Comparison of ENCODE assay signal across 1 cellular context in the genomic region with DNA sequence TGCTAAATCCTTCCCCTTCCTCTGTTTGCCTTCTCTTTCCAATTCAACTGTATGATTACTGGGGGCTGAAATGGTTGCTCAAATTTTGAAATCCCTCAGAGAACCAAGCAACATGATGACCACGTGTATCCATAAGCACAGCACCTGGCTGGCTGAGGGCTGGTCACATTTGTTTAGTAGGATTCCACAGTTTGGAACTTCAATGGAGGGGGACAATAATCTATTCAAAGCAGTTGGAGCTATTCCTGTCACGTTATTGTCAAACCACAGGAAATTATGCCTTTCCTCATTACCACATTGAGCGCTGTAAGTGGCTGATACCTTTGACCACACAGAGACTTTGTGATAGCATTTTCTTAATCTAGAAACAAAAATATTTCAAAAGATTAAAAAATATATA.
TF ChIP-seq lines count a peak whose summit lies in the region.

No MANE protein-coding gene starts in this region.

TF ChIP-seq in GM12878, 131 proteins besides CTCF, POLR2A, EP300 and RAD21 (continued from another document and continues in another):
- peak; percentile 64 for TF ChIP-seq MTA2 (IDR thresholded peaks at IDR 0.05; ENCODE audit: low read depth)
- no peak for TF ChIP-seq MYB (IDR thresholded peaks at IDR 0.05; ENCODE audit: borderline replicate concordance, low read depth, low read length)
- TF ChIP-seq NFYA (IDR thresholded peaks at IDR 0.05; ENCODE audit: borderline replicate concordance, low read depth, low read length): no peak
- TF ChIP-seq LARP7 (IDR thresholded peaks at IDR 0.05): no peak
- TF ChIP-seq ZZZ3 (IDR thresholded peaks at IDR 0.05; ENCODE audit: control insufficient read depth, insufficient read length, low read depth): no peak
- no peak for TF ChIP-seq SUPT20H (IDR thresholded peaks at IDR 0.05; ENCODE audit: borderline replicate concordance, control insufficient read depth, low read depth, low read length)
- TF ChIP-seq, protein P1, sequence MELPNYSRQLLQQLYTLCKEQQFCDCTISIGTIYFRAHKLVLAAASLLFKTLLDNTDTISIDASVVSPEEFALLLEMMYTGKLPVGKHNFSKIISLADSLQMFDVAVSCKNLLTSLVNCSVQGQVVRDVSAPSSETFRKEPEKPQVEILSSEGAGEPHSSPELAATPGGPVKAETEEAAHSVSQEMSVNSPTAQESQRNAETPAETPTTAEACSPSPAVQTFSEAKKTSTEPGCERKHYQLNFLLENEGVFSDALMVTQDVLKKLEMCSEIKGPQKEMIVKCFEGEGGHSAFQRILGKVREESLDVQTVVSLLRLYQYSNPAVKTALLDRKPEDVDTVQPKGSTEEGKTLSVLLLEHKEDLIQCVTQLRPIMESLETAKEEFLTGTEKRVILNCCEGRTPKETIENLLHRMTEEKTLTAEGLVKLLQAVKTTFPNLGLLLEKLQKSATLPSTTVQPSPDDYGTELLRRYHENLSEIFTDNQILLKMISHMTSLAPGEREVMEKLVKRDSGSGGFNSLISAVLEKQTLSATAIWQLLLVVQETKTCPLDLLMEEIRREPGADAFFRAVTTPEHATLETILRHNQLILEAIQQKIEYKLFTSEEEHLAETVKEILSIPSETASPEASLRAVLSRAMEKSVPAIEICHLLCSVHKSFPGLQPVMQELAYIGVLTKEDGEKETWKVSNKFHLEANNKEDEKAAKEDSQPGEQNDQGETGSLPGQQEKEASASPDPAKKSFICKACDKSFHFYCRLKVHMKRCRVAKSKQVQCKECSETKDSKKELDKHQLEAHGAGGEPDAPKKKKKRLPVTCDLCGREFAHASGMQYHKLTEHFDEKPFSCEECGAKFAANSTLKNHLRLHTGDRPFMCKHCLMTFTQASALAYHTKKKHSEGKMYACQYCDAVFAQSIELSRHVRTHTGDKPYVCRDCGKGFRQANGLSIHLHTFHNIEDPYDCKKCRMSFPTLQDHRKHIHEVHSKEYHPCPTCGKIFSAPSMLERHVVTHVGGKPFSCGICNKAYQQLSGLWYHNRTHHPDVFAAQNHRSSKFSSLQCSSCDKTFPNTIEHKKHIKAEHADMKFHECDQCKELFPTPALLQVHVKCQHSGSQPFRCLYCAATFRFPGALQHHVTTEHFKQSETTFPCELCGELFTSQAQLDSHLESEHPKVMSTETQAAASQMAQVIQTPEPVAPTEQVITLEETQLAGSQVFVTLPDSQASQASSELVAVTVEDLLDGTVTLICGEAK (IDR thresholded peaks at IDR 0.05; ENCODE audit: borderline replicate concordance): no peak
- TF ChIP-seq TCF7 (IDR thresholded peaks at IDR 0.05; ENCODE audit: borderline replicate concordance): no peak
- no peak for TF ChIP-seq CHD4 (IDR thresholded peaks at IDR 0.05)
- TF ChIP-seq, protein P2, sequence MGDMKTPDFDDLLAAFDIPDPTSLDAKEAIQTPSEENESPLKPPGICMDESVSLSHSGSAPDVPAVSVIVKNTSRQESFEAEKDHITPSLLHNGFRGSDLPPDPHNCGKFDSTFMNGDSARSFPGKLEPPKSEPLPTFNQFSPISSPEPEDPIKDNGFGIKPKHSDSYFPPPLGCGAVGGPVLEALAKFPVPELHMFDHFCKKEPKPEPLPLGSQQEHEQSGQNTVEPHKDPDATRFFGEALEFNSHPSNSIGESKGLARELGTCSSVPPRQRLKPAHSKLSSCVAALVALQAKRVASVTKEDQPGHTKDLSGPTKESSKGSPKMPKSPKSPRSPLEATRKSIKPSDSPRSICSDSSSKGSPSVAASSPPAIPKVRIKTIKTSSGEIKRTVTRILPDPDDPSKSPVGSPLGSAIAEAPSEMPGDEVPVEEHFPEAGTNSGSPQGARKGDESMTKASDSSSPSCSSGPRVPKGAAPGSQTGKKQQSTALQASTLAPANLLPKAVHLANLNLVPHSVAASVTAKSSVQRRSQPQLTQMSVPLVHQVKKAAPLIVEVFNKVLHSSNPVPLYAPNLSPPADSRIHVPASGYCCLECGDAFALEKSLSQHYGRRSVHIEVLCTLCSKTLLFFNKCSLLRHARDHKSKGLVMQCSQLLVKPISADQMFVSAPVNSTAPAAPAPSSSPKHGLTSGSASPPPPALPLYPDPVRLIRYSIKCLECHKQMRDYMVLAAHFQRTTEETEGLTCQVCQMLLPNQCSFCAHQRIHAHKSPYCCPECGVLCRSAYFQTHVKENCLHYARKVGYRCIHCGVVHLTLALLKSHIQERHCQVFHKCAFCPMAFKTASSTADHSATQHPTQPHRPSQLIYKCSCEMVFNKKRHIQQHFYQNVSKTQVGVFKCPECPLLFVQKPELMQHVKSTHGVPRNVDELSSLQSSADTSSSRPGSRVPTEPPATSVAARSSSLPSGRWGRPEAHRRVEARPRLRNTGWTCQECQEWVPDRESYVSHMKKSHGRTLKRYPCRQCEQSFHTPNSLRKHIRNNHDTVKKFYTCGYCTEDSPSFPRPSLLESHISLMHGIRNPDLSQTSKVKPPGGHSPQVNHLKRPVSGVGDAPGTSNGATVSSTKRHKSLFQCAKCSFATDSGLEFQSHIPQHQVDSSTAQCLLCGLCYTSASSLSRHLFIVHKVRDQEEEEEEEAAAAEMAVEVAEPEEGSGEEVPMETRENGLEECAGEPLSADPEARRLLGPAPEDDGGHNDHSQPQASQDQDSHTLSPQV (IDR thresholded peaks at IDR 0.05): no peak
- TF ChIP-seq SREBF1 (IDR thresholded peaks at IDR 0.05; ENCODE audit: low read length): no peak
- TF ChIP-seq BCL11A (IDR thresholded peaks at IDR 0.05; ENCODE audit: low read depth, low read length): no peak
- TF ChIP-seq NR2C2 (IDR thresholded peaks at IDR 0.05; ENCODE audit: borderline replicate concordance, control insufficient read depth, insufficient read length, low read depth): no peak
- TF ChIP-seq KLF5 (IDR thresholded peaks at IDR 0.05; ENCODE audit: partially characterized antibody): no peak
- no peak for TF ChIP-seq CREB1 (IDR thresholded peaks at IDR 0.05; ENCODE audit: low read depth)
- TF ChIP-seq CREM (IDR thresholded peaks at IDR 0.05; ENCODE audit: low read depth): no peak
- 0 out of 2 replicates have a peak, but pooled peaks have one; percentile 40 for TF ChIP-seq CBFB (IDR thresholded peaks at IDR 0.05; ENCODE audit: low read depth)
- TF ChIP-seq, protein P3, sequence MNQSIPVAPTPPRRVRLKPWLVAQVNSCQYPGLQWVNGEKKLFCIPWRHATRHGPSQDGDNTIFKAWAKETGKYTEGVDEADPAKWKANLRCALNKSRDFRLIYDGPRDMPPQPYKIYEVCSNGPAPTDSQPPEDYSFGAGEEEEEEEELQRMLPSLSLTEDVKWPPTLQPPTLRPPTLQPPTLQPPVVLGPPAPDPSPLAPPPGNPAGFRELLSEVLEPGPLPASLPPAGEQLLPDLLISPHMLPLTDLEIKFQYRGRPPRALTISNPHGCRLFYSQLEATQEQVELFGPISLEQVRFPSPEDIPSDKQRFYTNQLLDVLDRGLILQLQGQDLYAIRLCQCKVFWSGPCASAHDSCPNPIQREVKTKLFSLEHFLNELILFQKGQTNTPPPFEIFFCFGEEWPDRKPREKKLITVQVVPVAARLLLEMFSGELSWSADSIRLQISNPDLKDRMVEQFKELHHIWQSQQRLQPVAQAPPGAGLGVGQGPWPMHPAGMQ (IDR thresholded peaks at IDR 0.05; ENCODE audit: borderline replicate concordance): no peak
- TF ChIP-seq, protein P4, sequence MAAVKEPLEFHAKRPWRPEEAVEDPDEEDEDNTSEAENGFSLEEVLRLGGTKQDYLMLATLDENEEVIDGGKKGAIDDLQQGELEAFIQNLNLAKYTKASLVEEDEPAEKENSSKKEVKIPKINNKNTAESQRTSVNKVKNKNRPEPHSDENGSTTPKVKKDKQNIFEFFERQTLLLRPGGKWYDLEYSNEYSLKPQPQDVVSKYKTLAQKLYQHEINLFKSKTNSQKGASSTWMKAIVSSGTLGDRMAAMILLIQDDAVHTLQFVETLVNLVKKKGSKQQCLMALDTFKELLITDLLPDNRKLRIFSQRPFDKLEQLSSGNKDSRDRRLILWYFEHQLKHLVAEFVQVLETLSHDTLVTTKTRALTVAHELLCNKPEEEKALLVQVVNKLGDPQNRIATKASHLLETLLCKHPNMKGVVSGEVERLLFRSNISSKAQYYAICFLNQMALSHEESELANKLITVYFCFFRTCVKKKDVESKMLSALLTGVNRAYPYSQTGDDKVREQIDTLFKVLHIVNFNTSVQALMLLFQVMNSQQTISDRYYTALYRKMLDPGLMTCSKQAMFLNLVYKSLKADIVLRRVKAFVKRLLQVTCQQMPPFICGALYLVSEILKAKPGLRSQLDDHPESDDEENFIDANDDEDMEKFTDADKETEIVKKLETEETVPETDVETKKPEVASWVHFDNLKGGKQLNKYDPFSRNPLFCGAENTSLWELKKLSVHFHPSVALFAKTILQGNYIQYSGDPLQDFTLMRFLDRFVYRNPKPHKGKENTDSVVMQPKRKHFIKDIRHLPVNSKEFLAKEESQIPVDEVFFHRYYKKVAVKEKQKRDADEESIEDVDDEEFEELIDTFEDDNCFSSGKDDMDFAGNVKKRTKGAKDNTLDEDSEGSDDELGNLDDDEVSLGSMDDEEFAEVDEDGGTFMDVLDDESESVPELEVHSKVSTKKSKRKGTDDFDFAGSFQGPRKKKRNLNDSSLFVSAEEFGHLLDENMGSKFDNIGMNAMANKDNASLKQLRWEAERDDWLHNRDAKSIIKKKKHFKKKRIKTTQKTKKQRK (IDR thresholded peaks at IDR 0.05; ENCODE audit: low read depth, low read length): no peak
- TF ChIP-seq CHD2 (IDR thresholded peaks at IDR 0.05; ENCODE audit: borderline replicate concordance, low read depth, low read length): no peak
- TF ChIP-seq TAF1 (IDR thresholded peaks at IDR 0.05; ENCODE audit: borderline replicate concordance, low read depth, low read length): no peak
- TF ChIP-seq, protein P5, sequence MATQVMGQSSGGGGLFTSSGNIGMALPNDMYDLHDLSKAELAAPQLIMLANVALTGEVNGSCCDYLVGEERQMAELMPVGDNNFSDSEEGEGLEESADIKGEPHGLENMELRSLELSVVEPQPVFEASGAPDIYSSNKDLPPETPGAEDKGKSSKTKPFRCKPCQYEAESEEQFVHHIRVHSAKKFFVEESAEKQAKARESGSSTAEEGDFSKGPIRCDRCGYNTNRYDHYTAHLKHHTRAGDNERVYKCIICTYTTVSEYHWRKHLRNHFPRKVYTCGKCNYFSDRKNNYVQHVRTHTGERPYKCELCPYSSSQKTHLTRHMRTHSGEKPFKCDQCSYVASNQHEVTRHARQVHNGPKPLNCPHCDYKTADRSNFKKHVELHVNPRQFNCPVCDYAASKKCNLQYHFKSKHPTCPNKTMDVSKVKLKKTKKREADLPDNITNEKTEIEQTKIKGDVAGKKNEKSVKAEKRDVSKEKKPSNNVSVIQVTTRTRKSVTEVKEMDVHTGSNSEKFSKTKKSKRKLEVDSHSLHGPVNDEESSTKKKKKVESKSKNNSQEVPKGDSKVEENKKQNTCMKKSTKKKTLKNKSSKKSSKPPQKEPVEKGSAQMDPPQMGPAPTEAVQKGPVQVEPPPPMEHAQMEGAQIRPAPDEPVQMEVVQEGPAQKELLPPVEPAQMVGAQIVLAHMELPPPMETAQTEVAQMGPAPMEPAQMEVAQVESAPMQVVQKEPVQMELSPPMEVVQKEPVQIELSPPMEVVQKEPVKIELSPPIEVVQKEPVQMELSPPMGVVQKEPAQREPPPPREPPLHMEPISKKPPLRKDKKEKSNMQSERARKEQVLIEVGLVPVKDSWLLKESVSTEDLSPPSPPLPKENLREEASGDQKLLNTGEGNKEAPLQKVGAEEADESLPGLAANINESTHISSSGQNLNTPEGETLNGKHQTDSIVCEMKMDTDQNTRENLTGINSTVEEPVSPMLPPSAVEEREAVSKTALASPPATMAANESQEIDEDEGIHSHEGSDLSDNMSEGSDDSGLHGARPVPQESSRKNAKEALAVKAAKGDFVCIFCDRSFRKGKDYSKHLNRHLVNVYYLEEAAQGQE (IDR thresholded peaks at IDR 0.05; ENCODE audit: low read depth, low read length): no peak
- no peak for TF ChIP-seq BRCA1 (IDR thresholded peaks at IDR 0.05; ENCODE audit: low read depth, low read length)
- TF ChIP-seq USF1 (IDR thresholded peaks at IDR 0.05; ENCODE audit: borderline replicate concordance, extremely low read length, insufficient read depth, low read depth, low read length): no peak
- TF ChIP-seq POLR2AphosphoS2 (IDR thresholded peaks at IDR 0.05; ENCODE audit: low read depth, low read length): no peak
- peak; percentile 71 for TF ChIP-seq IKZF1 (conservative IDR thresholded peaks at IDR 0.05)
- TF ChIP-seq TCF12 (IDR thresholded peaks at IDR 0.05; ENCODE audit: low read depth, low read length): no peak
- TF ChIP-seq, protein P6, sequence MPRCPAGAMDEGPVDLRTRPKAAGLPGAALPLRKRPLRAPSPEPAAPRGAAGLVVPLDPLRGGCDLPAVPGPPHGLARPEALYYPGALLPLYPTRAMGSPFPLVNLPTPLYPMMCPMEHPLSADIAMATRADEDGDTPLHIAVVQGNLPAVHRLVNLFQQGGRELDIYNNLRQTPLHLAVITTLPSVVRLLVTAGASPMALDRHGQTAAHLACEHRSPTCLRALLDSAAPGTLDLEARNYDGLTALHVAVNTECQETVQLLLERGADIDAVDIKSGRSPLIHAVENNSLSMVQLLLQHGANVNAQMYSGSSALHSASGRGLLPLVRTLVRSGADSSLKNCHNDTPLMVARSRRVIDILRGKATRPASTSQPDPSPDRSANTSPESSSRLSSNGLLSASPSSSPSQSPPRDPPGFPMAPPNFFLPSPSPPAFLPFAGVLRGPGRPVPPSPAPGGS (IDR thresholded peaks at IDR 0.05; ENCODE audit: borderline replicate concordance, insufficient read depth, low read depth, low read length, poor library complexity, severe bottlenecking): no peak
- TF ChIP-seq, protein P7, sequence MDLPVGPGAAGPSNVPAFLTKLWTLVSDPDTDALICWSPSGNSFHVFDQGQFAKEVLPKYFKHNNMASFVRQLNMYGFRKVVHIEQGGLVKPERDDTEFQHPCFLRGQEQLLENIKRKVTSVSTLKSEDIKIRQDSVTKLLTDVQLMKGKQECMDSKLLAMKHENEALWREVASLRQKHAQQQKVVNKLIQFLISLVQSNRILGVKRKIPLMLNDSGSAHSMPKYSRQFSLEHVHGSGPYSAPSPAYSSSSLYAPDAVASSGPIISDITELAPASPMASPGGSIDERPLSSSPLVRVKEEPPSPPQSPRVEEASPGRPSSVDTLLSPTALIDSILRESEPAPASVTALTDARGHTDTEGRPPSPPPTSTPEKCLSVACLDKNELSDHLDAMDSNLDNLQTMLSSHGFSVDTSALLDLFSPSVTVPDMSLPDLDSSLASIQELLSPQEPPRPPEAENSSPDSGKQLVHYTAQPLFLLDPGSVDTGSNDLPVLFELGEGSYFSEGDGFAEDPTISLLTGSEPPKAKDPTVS (IDR thresholded peaks at IDR 0.05; ENCODE audit: low read depth, low read length): no peak
- no peak for TF ChIP-seq NR2F1 (conservative IDR thresholded peaks at IDR 0.05)
- TF ChIP-seq KAT2A (conservative IDR thresholded peaks at IDR 0.05; ENCODE audit: control insufficient read depth, low read depth, low read length): no peak
